8 cellular contexts compared by ENCODE assay signal in the genomic region with DNA sequence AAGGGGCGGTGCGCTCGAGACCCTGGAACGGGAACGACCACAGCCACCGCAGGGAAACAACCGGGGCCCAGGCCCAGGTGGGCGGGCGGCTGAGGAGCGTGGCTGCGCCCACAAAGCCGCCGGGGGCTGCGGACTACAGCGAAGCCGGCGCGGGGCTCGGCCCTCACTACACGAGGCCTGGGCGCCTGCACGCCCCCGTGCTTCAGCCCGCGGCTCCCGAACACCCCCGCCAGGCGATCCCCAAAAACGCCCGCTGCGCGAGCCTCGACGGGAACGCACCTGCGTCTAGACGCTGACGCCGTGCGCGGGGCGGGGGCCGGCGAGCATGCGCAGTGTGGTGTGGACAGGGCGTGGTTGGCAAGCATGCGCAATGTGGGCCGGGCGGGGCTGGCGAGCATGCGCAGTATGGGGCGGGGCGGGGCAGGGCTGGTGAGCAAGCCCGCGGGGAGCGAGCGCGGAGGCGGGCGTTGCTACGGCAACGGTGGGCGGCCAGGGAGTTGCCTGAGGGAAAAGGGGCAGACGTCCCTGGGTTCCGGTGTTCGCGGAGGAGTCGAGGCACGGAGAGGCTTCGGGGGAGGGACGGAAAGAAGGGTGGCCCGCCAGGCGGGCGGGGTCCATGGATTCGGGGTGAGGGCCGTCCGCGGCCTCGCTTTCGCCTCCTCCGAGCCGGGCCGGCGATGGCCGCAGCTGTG. TPM values are rescaled to one million over a fixed set of nuclear protein-coding genes. Genes with fewer than 3 reads are reported as not detected.
DNase-seq lines count a peak whose midpoint lies in the region; ATAC-seq, FAIRE-seq and TF ChIP-seq lines count a peak whose summit lies in the region.

Gene RNF32, plus strand, starts transcription at position 518 of the 692 bp plus-strand sequence. CDS start 3,104 bp downstream, outside the sequence.

- BruUV-seq in K562 (replicated peaks; lab: Mats Ljungman, UMichigan), result no TSS peak

- no peaks in the 10 kb centered on the region for H4K20me1 ChIP-seq in K562 (replicated peaks; ENCODE audit: control insufficient read depth, insufficient read depth, low read length)

- 0 out of 4 replicates have a peak, but pooled peaks of 1 of the 2 experiments have one; percentile 3 for TF ChIP-seq RAD21 in K562 (CRISPR knock-in tag; conservative IDR thresholded peaks at IDR 0.05 in 1 of 2, IDR thresholded peaks at IDR 0.05 in 1 of 2)

- H3K9me1 ChIP-seq in K562 (ENCODE audit: control insufficient read depth, insufficient read depth, low read length), result no peaks in the 10 kb centered on the region

- DNase-seq in NCI-H1930 (lab: John Stamatoyannopoulos, UW) (peak; percentile 94 to 95), T-helper 9 cell (peak; percentile 98), K562 (ENCODE audit: extremely low read depth in 1 of 4, low spot score in 3 of 4) (peak; percentile 100), cortex of kidney (lab: John Stamatoyannopoulos, UW) (no peak)

- H3K4me1 ChIP-seq in K562 (replicated peaks in 1 of 2; ENCODE audit: control insufficient read depth in 2 of 2, insufficient read depth in 2 of 2, low read length in 2 of 2) (peaks cover 5 to 20% of the 10 kb centered on the region in 2 experiments; a peak in 4 of 5 replicates), iPS-15b (ENCODE audit: control insufficient read depth, insufficient read depth, low read length) (peaks cover 9% of the 10 kb centered on the region), skeletal muscle satellite cell (ENCODE audit: control insufficient read depth, insufficient read depth, low read length) (peaks cover 22% of the 10 kb centered on the region)

- CTCF ChIA-PET in K562 (lab: Yijun Ruan, JAX; ENCODE audit: low intra/inter-chr PET ratio), result no interaction called here

- H3K4me2 ChIP-seq in K562 (ENCODE audit: insufficient read depth, low read length) (peak within 1 kb of the TSS; percentile 91), skeletal muscle satellite cell (ENCODE audit: low read length) (peak within 1 kb of the TSS; percentile 84)

- peak within 1 kb of the TSS; percentile 71 for H3K4me3 ChIP-seq in K562
- H3K4me3 ChIP-seq in iPS-15b (ENCODE audit: low read depth, low read length), result peak within 1 kb of the TSS; percentile 81
- H3K4me3 ChIP-seq in skeletal muscle satellite cell (ENCODE audit: low read length), result peak within 1 kb of the TSS; percentile 97

- peak; percentile 85 for ATAC-seq in HG02870 (IDR thresholded peaks at IDR 0.05; ENCODE audit: unreplicated experiment)
- ATAC-seq in K562, result peak; percentile 80

- in situ Hi-C loops in K562 (cut with MboI), result no loop called here

- H3K36me3 ChIP-seq in K562 (ENCODE audit: control insufficient read depth, insufficient read depth, low read length) (peaks cover 3% of the 10 kb centered on the region; the same call in 1 of the 3 replicates), iPS-15b (ENCODE audit: control insufficient read depth, insufficient read depth, low read length) (no peaks in the 10 kb centered on the region), skeletal muscle satellite cell (ENCODE audit: insufficient read depth, low read length) (no peaks in the 10 kb centered on the region)

- no peaks in the 10 kb centered on the region for H3K27me3 ChIP-seq in K562 (ENCODE audit: control insufficient read depth in 2 of 2, insufficient read depth in 2 of 2, low read length in 2 of 2)
- H3K27me3 ChIP-seq in iPS-15b (ENCODE audit: control insufficient read depth, insufficient read depth, low read length), result peaks cover 4% of the 10 kb centered on the region
- no peaks in the 10 kb centered on the region for H3K27me3 ChIP-seq in skeletal muscle satellite cell (ENCODE audit: control insufficient read depth, insufficient read depth, low read length)

- TF ChIP-seq CTCF in K562 (IDR thresholded peaks at IDR 0.05 in 2 of 3, conservative IDR thresholded peaks at IDR 0.05 in 1 of 3; ENCODE audit: insufficient read depth in 2 of 3, low read depth in 1 of 3, low read length in 3 of 3), result peak in 1 of 3 experiments; percentile 28; a peak in 2 of 6 replicates

- WGBS in K562 (ENCODE audit: insufficient coverage, low coverage, missing lambda C conversion rate), result 1% methylated on average over 74 of the region's 85 CpGs

- H3K9me3 ChIP-seq in K562 (replicated peaks; ENCODE audit: control insufficient read depth, insufficient read depth, low read depth, low read length), result no peaks in the 10 kb centered on the region
- no peaks in the 10 kb centered on the region for H3K9me3 ChIP-seq in iPS-15b (ENCODE audit: control insufficient read depth, insufficient read depth, low read length)
- H3K9me3 ChIP-seq in skeletal muscle satellite cell (replicated peaks; ENCODE audit: low read length), result no peaks in the 10 kb centered on the region

- H3K79me2 ChIP-seq in K562 (ENCODE audit: control insufficient read depth, insufficient read depth, low read length), result peaks cover 52% of the 10 kb centered on the region

- H3K27ac ChIP-seq in K562 (ENCODE audit: extremely low read depth, low read depth, low read length), result peak within 1 kb of the TSS; percentile 92

- POLR2A ChIA-PET in K562 (lab: Yijun Ruan, JAX), result interaction anchor here (0.6 to 2.3 kb wide), 10 partner anchors 10 to 670 kb away, joined by 3 to 13 read pairs (median 5); no protein-coding TSS in a partner anchor

- TF ChIP-seq EP300 in K562 (IDR thresholded peaks at IDR 0.05; ENCODE audit: low read length), result peak; percentile 9; the same call in 1 of the 2 replicates

- TF ChIP-seq POLR2A in GM15510 (IDR thresholded peaks at IDR 0.05; ENCODE audit: borderline replicate concordance, extremely low read depth, insufficient read length) (peak; percentile 83), K562 (conservative IDR thresholded peaks at IDR 0.05) (peak; percentile 90)

- H3K9ac ChIP-seq in K562 (ENCODE audit: insufficient read depth in 1 of 2, low read depth in 2 of 2, low read length in 2 of 2) (peak within 1 kb of the TSS; percentile 91 to 94), iPS-15b (ENCODE audit: low read depth, low read length) (peak within 1 kb of the TSS; percentile 90), skeletal muscle satellite cell (ENCODE audit: low read depth, low read length) (peak within 1 kb of the TSS; percentile 96)

- peak within 1 kb of the TSS; percentile 86 for H2AFZ ChIP-seq in K562 (ENCODE audit: low read depth, low read length)

- FAIRE-seq in K562 (lab: Jason Lieb, UNC), result peak; percentile 72

- intact Hi-C loops in K562 (cut with micrococcal nuclease), result loop anchor here (5.0 to 10.0 kb wide), 3 partner anchors 96 to 836 kb away; partner anchors contain the start of gene LMBR1

TF ChIP-seq in K562, 482 proteins besides CTCF, POLR2A, EP300 and RAD21 (continues in another document):
- TF ChIP-seq SAFB (IDR thresholded peaks at IDR 0.05; ENCODE audit: borderline replicate concordance, low read depth, low read length), result no peak
- peak; percentile 45 for TF ChIP-seq CCNT2 (IDR thresholded peaks at IDR 0.05; ENCODE audit: borderline replicate concordance, extremely low read depth, insufficient read length, low read depth, low read length)
- TF ChIP-seq SMARCE1 (IDR thresholded peaks at IDR 0.05), result no peak
- TF ChIP-seq GTF2A2 (tag; IDR thresholded peaks at IDR 0.05), result 0 out of 2 replicates have a peak, but pooled peaks have one; percentile 1
- TF ChIP-seq ZNF583 (CRISPR knock-in tag; IDR thresholded peaks at IDR 0.05), result peak; percentile 73; the same call in 1 of the 2 replicates
- peak in 1 of 2 experiments; percentile 40; a peak in 1 of 4 replicates for TF ChIP-seq ETV6 (IDR thresholded peaks at IDR 0.05; ENCODE audit: borderline replicate concordance in 1 of 2, low read depth in 2 of 2, low read length in 1 of 2)
- peak; percentile 82; the same call in 1 of the 2 replicates for TF ChIP-seq ETV6 (CRISPR knock-in tag; IDR thresholded peaks at IDR 0.05; ENCODE audit: borderline replicate concordance)
- peak; percentile 90 for TF ChIP-seq RNF2 (IDR thresholded peaks at IDR 0.05)
- TF ChIP-seq SOX6 (IDR thresholded peaks at IDR 0.05), result no peak; the same call in 1 of the 2 replicates

RNA-seq across cellular contexts. Expression of gene RNF32, which starts in this region (rescaled TPM):
- 1.6 and 7.1 TPM in 2 replicates for total RNA-seq in K562 (2011; cell fraction: chromatin; rRNA removed; ENCODE audit: low replicate concordance)
- total RNA-seq in K562 (2011; cell fraction: nucleolus; rRNA removed), result 1.3 and 1.8 TPM in 2 replicates
- 2.5 and 5.6 TPM in 2 replicates for total RNA-seq in K562 (2011; cell fraction: nucleoplasm; rRNA removed)
- total RNA-seq in K562 (2014; rRNA removed), result 2.6 and 4.1 TPM in 2 replicates
- 4.7 and 5.9 TPM in 2 replicates for total RNA-seq in K562 (2014; rRNA removed; fragmentation: Illumina TruSeq; extraction: Trizol)
- 4.1 and 4.3 TPM in 2 replicates for total RNA-seq in K562 (2015; rRNA removed; fragmentation: Illumina TruSeq; extraction: Trizol)
- total RNA-seq in K562 (2021), result 3.9 and 4.6 TPM in 2 replicates
- polyA plus RNA-seq in K562 (2011; rRNA removed), result 3.7 and 5.7 TPM in 2 replicates
- 1.5 and 1.9 TPM in 2 replicates for polyA plus RNA-seq in K562 (2011; cell fraction: cytosol; rRNA removed)
- 4.2 and 6.4 TPM in 2 replicates for polyA plus RNA-seq in K562 (2011; cell fraction: nucleus; rRNA removed)
- polyA plus RNA-seq in K562 (2012), result 6.1 and 10.5 TPM in 2 replicates
- polyA plus RNA-seq in K562 (2014; fragmentation: Illumina TruSeq; extraction: Trizol), result 5.2 and 7.0 TPM in 2 replicates
- polyA plus RNA-seq in K562 (2014; fragmentation: Nextera tagmentation; extraction: Ambion mirVana), result 1 to 10 TPM; 3.2 to 3.7 TPM
- polyA plus RNA-seq in K562 (2014; rRNA removed), result 5.2 and 5.3 TPM in 2 replicates
- 1.8 and 2.7 TPM in 2 replicates for polyA minus RNA-seq in K562 (2011; rRNA and poly(A)+ RNA removed)
- 1.0 TPM in 1 of 2 replicates, not detected in the other for polyA minus RNA-seq in K562 (2011; cell fraction: cytosol; rRNA and poly(A)+ RNA removed)
- polyA minus RNA-seq in K562 (2011; cell fraction: nucleus; rRNA and poly(A)+ RNA removed), result 1.8 and 2.4 TPM in 2 replicates
- 1.5 and 2.8 TPM in 2 replicates for total RNA-seq in skeletal muscle satellite cell (2012; rRNA removed)
